19 cellular contexts compared by ENCODE assay signal in genomic region chr17:29719469-29719868, GRCh38.
"Had no signal": no experiment of that assay in that cellular context is flagged by ENCODE, and none has a peak within 500 bp of the region (broad histone marks: within the 10 kb centered on the region; RNA-seq: fewer than 3 reads in every experiment).

No MANE protein-coding gene starts in this region.

- H3K4me3 Mint-ChIP-seq: activated CD8-positive, alpha-beta T cell treated with anti-CD3 and anti-CD28 coated beads, Interleukin-2, amount 10 ng/mL, durations not matched to agents 7 days and 5 days; activated T-helper 17 cell treated with anti-CD3 and anti-CD28 coated beads, Interleukin-2, amount 50 U/mL, for 72 hours; brain; dendritic cell treated with granulocyte-macrophage colony-stimulating factor and Interleukin-4, amounts not matched to agents 40 ng/mL and 50 ng/mL, for 4 days; nephron had no signal

- H3K27me3 Mint-ChIP-seq: activated T-helper 17 cell treated with anti-CD3 and anti-CD28 coated beads, Interleukin-2, amount 50 U/mL, for 72 hours; brain; dendritic cell treated with granulocyte-macrophage colony-stimulating factor and Interleukin-4, amounts not matched to agents 40 ng/mL and 50 ng/mL, for 4 days had no signal

- ATAC-seq: activated CD8-positive, alpha-beta T cell treated with anti-CD3 and anti-CD28 coated beads, Interleukin-2, amount 10 ng/mL, durations not matched to agents 7 days and 5 days; heart right ventricle; lower lobe of right lung had no signal

- DNase-seq: activated CD4-positive, alpha-beta T cell treated with anti-CD3 and anti-CD28 coated beads, Interleukin-2, amount 50 U/mL, for 1 hour; activated CD4-positive, CD25-positive, alpha-beta regulatory T cell treated with anti-CD3 and anti-CD28 coated beads, Interleukin-2, amount 50 U/mL, for 72 hours; activated CD8-positive, alpha-beta T cell treated with anti-CD3 and anti-CD28 coated beads, Interleukin-2, amount 10 ng/mL, durations not matched to agents 7 days and 5 days; aorta; effector CD4-positive, alpha-beta T cell; heart right ventricle; lower lobe of right lung; sigmoid colon; stimulated activated CD4-positive, alpha-beta T cell treated with anti-CD3 and anti-CD28 coated beads, Interleukin-2, amount 100 ng/mL, for 48 hours; stimulated activated CD8-positive, alpha-beta memory T cell treated with anti-CD3 and anti-CD28 coated beads, Interleukin-4, amount 100 ng/mL, for 48 hours; stimulated activated naive CD4-positive, alpha-beta T cell; upper lobe of left lung had no signal

- H3K4me2 ChIP-seq: smooth muscle cell had no signal

- H3K27ac ChIP-seq: thoracic aorta had no signal

- H3K9me3 ChIP-seq: heart right ventricle, lower lobe of right lung, sigmoid colon, thoracic aorta, upper lobe of left lung had no signal

- H3K27me3 ChIP-seq: heart right ventricle, sigmoid colon, upper lobe of left lung had no signal

- H3K4me3 ChIP-seq: heart right ventricle, lower lobe of right lung, sigmoid colon, smooth muscle cell, thoracic aorta, upper lobe of left lung had no signal

- H3K27ac Mint-ChIP-seq: activated CD8-positive, alpha-beta T cell treated with anti-CD3 and anti-CD28 coated beads, Interleukin-2, amount 10 ng/mL, durations not matched to agents 7 days and 5 days; activated naive CD4-positive, alpha-beta T cell treated with anti-CD3 and anti-CD28 coated beads, Interleukin-2, amount 50 U/mL, for 72 hours; activated T-helper 17 cell treated with anti-CD3 and anti-CD28 coated beads, Interleukin-2, amount 50 U/mL, for 72 hours had no signal

- H3K36me3 ChIP-seq: heart right ventricle, lower lobe of right lung, sigmoid colon, thoracic aorta had no signal

- H3K9me3 Mint-ChIP-seq: activated T-helper 17 cell treated with anti-CD3 and anti-CD28 coated beads, Interleukin-2, amount 50 U/mL, for 72 hours; dendritic cell treated with granulocyte-macrophage colony-stimulating factor and Interleukin-4, amounts not matched to agents 40 ng/mL and 50 ng/mL, for 4 days; nephron had no signal
